Comparison of ENCODE assay signal across 30 cellular contexts in genomic region chr10:112548535-112549276, GRCh38.
"Had no signal": no experiment of that assay in that cellular context is flagged by ENCODE, and none has a peak within 500 bp of the region (broad histone marks: within the 10 kb centered on the region; RNA-seq: fewer than 3 reads in every experiment).

No MANE protein-coding gene starts in this region.

- ATAC-seq: left colon; left lung; lower lobe of right lung; natural killer cell; psoas muscle; right lobe of liver; stimulated activated naive CD8-positive, alpha-beta T cell treated with anti-CD3 and anti-CD28 coated beads, Interleukin-15, amount 100 ng/mL, for 72 hours had no signal

- H3K4me1 ChIP-seq: left lung, lower lobe of right lung, neural progenitor cell, parathyroid adenoma, psoas muscle, right atrium auricular region, right lobe of liver, tibial nerve, uterus had no signal

- H3K9me3 Mint-ChIP-seq: immature natural killer cell, natural killer cell, type B pancreatic cell had no signal

- H3K4me3 Mint-ChIP-seq: immature natural killer cell; mesothelial cell of epicardium; naive B cell; natural killer cell; nephron progenitor cell; neural progenitor cell; stimulated activated naive CD8-positive, alpha-beta T cell treated with anti-CD3 and anti-CD28 coated beads, Interleukin-15, amount 100 ng/mL, for 72 hours; type B pancreatic cell had no signal

- H3K27ac ChIP-seq: left lung, lower lobe of right lung, neural progenitor cell, neutrophil, parathyroid adenoma, psoas muscle, right atrium auricular region, right lobe of liver, tibial nerve, uterus had no signal

- H3K36me3 ChIP-seq: left lung, lower lobe of right lung, neural progenitor cell, neutrophil, right atrium auricular region, right lobe of liver, tibial nerve, uterus had no signal

- H3K27me3 ChIP-seq: left lung, neural progenitor cell, neutrophil, right atrium auricular region, right lobe of liver, tibial nerve, uterus had no signal

- DNase-seq: hypothalamus; immature natural killer cell; kidney; left colon; left lung; lower lobe of right lung; mammary epithelial cell; mesendoderm; naive B cell; natural killer cell; nephron progenitor cell; occipital lobe; psoas muscle; right lobe of liver; stimulated activated CD4-positive, alpha-beta T cell treated with anti-CD3 and anti-CD28 coated beads, Interleukin-1b, Interleukin-23, amount 100 ng/mL, for 48 hours; stimulated activated CD4-positive, alpha-beta T cell treated with anti-CD3 and anti-CD28 coated beads, Interleukin-2, amount 100 ng/mL, for 48 hours; stimulated activated CD4-positive, alpha-beta T cell treated with anti-CD3 and anti-CD28 coated beads, Interleukin-4, amount 100 ng/mL, for 4 hours; stimulated activated CD8-positive, alpha-beta memory T cell treated with anti-CD3 and anti-CD28 coated beads, Interleukin-4, amount 100 ng/mL, for 48 hours; stimulated activated naive CD4-positive, alpha-beta T cell treated with Interleukin-2 at 50 U/mL for 16 hours; stimulated activated naive CD8-positive, alpha-beta T cell treated with anti-CD3 and anti-CD28 coated beads, Interleukin-15, amount 100 ng/mL, for 72 hours; substantia nigra; uterus had no signal

- H3K27ac Mint-ChIP-seq: immature natural killer cell, mesothelial cell of epicardium, natural killer cell, nephron progenitor cell, neural progenitor cell, type B pancreatic cell had no signal

- H2AFZ ChIP-seq: neural progenitor cell, parathyroid adenoma had no signal

- H3K9me3 ChIP-seq: left lung, lower lobe of right lung, neutrophil, psoas muscle, right atrium auricular region, right lobe of liver, uterus had no signal

- H3K4me2 ChIP-seq: neural progenitor cell, smooth muscle cell had no signal

- H3K9ac ChIP-seq: neural progenitor cell, parathyroid adenoma had no signal

- H3K36me3 Mint-ChIP-seq: natural killer cell had no signal

- H3K27me3 Mint-ChIP-seq: naive B cell; stimulated activated naive CD8-positive, alpha-beta T cell treated with anti-CD3 and anti-CD28 coated beads, Interleukin-15, amount 100 ng/mL, for 72 hours; type B pancreatic cell had no signal

- H3K4me1 Mint-ChIP-seq: immature natural killer cell, mesothelial cell of epicardium, nephron progenitor cell had no signal

- H3K4me3 ChIP-seq: left lung, lower lobe of right lung, neural progenitor cell, psoas muscle, right atrium auricular region, right lobe of liver, smooth muscle cell, tibial nerve, uterus had no signal
